Comparison of ENCODE assay signal across 14 cellular contexts in the genomic region with DNA sequence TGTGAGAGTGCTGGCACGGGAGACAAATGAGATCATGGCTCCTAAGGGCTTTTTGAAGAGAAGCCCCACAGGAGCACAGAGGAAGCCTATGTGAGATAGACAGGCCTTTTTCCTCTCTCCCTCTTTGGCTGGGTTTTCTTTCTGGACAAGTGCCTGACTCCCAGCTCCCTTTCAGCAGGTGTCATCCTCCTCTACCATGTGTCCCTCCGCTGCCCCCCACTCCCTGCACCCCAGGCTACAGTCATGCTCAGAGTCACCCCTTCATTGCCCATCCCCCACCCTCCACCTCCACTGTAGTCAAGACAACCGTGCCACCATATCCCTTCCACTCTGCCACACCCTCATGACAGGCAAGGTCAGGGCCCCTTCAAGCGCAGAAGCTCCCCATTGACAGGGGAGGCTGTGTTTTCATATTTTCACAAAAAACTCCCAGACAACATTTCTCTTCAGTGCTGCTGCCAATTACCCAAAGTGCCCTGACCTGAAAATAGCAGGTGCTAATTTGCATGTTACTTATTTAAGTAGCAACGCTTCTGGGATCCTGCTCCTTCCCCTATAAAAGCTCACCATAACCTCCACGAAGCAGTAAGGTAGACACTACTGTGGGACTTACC.
DNase-seq lines count a peak whose midpoint lies in the region; ATAC-seq lines count a peak whose summit lies in the region.
"Had no signal": no experiment of that assay in that cellular context is flagged by ENCODE, and none has a peak within 500 bp of the region (broad histone marks: within the 10 kb centered on the region; RNA-seq: fewer than 3 reads in every experiment).

No MANE protein-coding gene starts in this region.

- H3K27ac ChIP-seq in ACC112 (ENCODE audit: low read depth, low read length) (peak overlapping the region; percentile 64), ectodermal cell (ENCODE audit: insufficient read depth, low read depth, low read length, poor library complexity, severe bottlenecking) (peak overlapping the region; percentile 96), neuronal stem cell (replicated peaks; ENCODE audit: low read length) (peak overlapping the region; percentile 91)

- DNase-seq in NAMALWA (ENCODE audit: low spot score) (peak; percentile 53), neuronal stem cell (ENCODE audit: low spot score) (no peak), KBM-7 (no peak)
- no peak for DNase-seq in activated CD4-positive, CD25-positive, alpha-beta regulatory T cell treated with anti-CD3 and anti-CD28 coated beads, Interleukin-2, amount 50 U/mL, for 72 hours
- DNase-seq in stimulated activated CD4-positive, alpha-beta T cell treated with anti-CD3 and anti-CD28 coated beads, Interleukin-12 subunit alpha, Interleukin-12 subunit beta, amount 100 ng/mL, for 4 hours, result no peak
- DNase-seq: activated CD4-positive, alpha-beta T cell treated with anti-CD3 and anti-CD28 coated beads, Interleukin-2, amount 10 ng/mL, durations not matched to agents 24 days and 14 days; GOT3; naive thymus-derived CD4-positive, alpha-beta T cell; NCI-H146; NCI-H748 treated with DMSO at 0.1 percent for 48 hours had no signal

- H3K9ac ChIP-seq in neuronal stem cell (ENCODE audit: low read depth, low read length, poor library complexity), result no peak overlapping the region

- peak overlapping the region; percentile 16 for H2AK5ac ChIP-seq in neuronal stem cell (ENCODE audit: low read depth, low read length)

- H4K91ac ChIP-seq in neuronal stem cell (ENCODE audit: low read depth, low read length, poor library complexity), result no peak overlapping the region

- 52 to 59% methylated on average over 6 of the region's 6 CpGs for WGBS in ectodermal cell, 2 experiments
- no CpG with 5 or more reads among the region's 6 CpGs for WGBS in neuronal stem cell (ENCODE audit: extremely low coverage in 2 of 2, insufficient read length in 2 of 2, insufficient replicate concordance in 1 of 2), 2 donors

- H3K14ac ChIP-seq in neuronal stem cell (ENCODE audit: low read length), result no peak overlapping the region

- no peak overlapping the region for H3K4me2 ChIP-seq in neuronal stem cell (ENCODE audit: insufficient read depth, low read length, poor library complexity, severe bottlenecking)

- no peak overlapping the region for H2BK120ac ChIP-seq in neuronal stem cell (ENCODE audit: low read depth, low read length)

- H3K4me3 ChIP-seq in ACC112 (ENCODE audit: low read depth, low read length) (no peak overlapping the region), ectodermal cell (ENCODE audit: insufficient read depth, low read depth, low read length) (no peak overlapping the region), neuronal stem cell (ENCODE audit: low read length in 2 of 2) (no peak overlapping the region)

- H3K27me3 ChIP-seq in ACC112 (ENCODE audit: insufficient read depth, low read length) (no peaks in the 10 kb centered on the region), ectodermal cell (ENCODE audit: control insufficient read depth, insufficient read depth, low read length, poor library complexity, severe bottlenecking) (no peaks in the 10 kb centered on the region), neuronal stem cell (ENCODE audit: control insufficient read depth in 3 of 3, insufficient read depth in 3 of 3, low read depth in 1 of 3, low read length in 3 of 3) (no peaks in the 10 kb centered on the region)

- H2BK5ac ChIP-seq in neuronal stem cell (ENCODE audit: low read length), result no peak overlapping the region

- no peak overlapping the region for H4K8ac ChIP-seq in neuronal stem cell (ENCODE audit: low read depth, low read length)

- H3K36me3 ChIP-seq in ACC112 (ENCODE audit: insufficient read depth, low read length) (no peaks in the 10 kb centered on the region), ectodermal cell (ENCODE audit: control insufficient read depth, insufficient read depth, low read length) (no peaks in the 10 kb centered on the region), neuronal stem cell (replicated peaks in 1 of 2; ENCODE audit: control insufficient read depth in 2 of 2, insufficient read depth in 2 of 2, low read length in 2 of 2) (peaks cover 2 to 4% of the 10 kb centered on the region in 2 donors)

- in situ Hi-C loops in KBM-7 (cut with MboI; ENCODE audit: low pct_unique_long_range_greater_than_20kb, low sequenced_read_pairs), result no loop called here

- no peak for ATAC-seq in HG03280 (IDR thresholded peaks at IDR 0.05; ENCODE audit: unreplicated experiment)
- ATAC-seq: HepG2; naive thymus-derived CD4-positive, alpha-beta T cell had no signal

- no peaks in the 10 kb centered on the region for H3K79me1 ChIP-seq in neuronal stem cell (ENCODE audit: low read depth, low read length)

- H3K18ac ChIP-seq in neuronal stem cell (ENCODE audit: low read length), result peak overlapping the region; percentile 65

- peak overlapping the region; percentile 63 for H2BK12ac ChIP-seq in neuronal stem cell (ENCODE audit: low read length)

- peaks cover 91% of the 10 kb centered on the region for H3K79me2 ChIP-seq in ACC112 (ENCODE audit: control insufficient read depth, insufficient read depth, low read length, unreplicated experiment)

- H2BK15ac ChIP-seq in neuronal stem cell (ENCODE audit: low read length), result peak overlapping the region; percentile 5

- H2AFZ ChIP-seq in ACC112 (ENCODE audit: low read length, unreplicated experiment) (no peak overlapping the region), neuronal stem cell (ENCODE audit: low read length) (no peak overlapping the region)

- H3K9me3 ChIP-seq in ectodermal cell (ENCODE audit: control insufficient read depth, low read length) (no peaks in the 10 kb centered on the region), neuronal stem cell (replicated peaks in 1 of 2; ENCODE audit: control insufficient read depth in 2 of 2, insufficient read depth in 1 of 2, low read depth in 1 of 2, low read length in 2 of 2) (no peaks in the 10 kb centered on the region)

- H3K4ac ChIP-seq in neuronal stem cell (ENCODE audit: low read length), result no peak overlapping the region

- no peak overlapping the region for H3K23ac ChIP-seq in neuronal stem cell (ENCODE audit: low read depth, low read length, poor library complexity)

- H3K4me1 ChIP-seq in ACC112 (ENCODE audit: control insufficient read depth, insufficient read depth, low read length, unreplicated experiment) (peaks cover 51% of the 10 kb centered on the region), ectodermal cell (ENCODE audit: control insufficient read depth, insufficient read depth, low read length) (peaks cover 50% of the 10 kb centered on the region), neuronal stem cell (ENCODE audit: control insufficient read depth in 2 of 2, insufficient read depth in 1 of 2, low read depth in 1 of 2, low read length in 2 of 2) (peaks cover 44 to 45% of the 10 kb centered on the region in 2 donors)
